Comparison of ENCODE assay signal across 21 cellular contexts in the genomic region with DNA sequence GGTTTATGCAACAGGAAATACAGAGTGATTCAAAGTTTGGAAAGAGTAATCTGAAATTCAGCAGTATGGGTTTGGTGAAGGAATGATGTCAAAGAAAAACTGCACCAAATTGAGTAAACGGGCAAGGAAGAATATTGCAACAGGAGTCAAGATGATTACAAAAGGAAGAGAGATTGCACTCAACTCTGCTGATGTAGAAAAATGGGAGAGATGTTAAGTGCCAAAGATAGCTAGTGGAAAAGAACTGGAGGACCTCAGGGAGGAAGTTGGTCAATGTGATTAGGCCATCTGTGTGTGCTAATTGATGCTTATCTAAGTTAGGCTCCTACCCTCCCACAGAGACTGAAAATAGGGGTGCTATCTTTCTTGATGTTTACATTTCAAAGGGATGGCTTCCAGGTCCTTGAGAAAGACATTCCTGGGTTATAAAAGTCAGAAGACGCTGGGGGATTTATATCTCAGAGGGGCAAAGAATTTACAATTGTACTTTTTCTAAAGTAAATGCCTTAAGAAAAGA.
"Had no signal": no experiment of that assay in that cellular context is flagged by ENCODE, and none has a peak within 500 bp of the region (broad histone marks: within the 10 kb centered on the region; RNA-seq: fewer than 3 reads in every experiment).

No MANE protein-coding gene starts in this region.

- DNase-seq: activated CD4-positive, alpha-beta T cell treated with anti-CD3 and anti-CD28 coated beads for 4 hours; activated CD4-positive, alpha-beta T cell treated with anti-CD3 and anti-CD28 coated beads, Interleukin-2, amount 50 U/mL, for 48 hours; activated CD4-positive, CD25-positive, alpha-beta regulatory T cell; activated CD8-positive, alpha-beta memory T cell treated with anti-CD3 and anti-CD28 coated beads, Interleukin-2, amount 50 U/mL, for 48 hours; activated naive CD4-positive, alpha-beta T cell treated with Interleukin-2 at 50 U/mL for 16 hours; activated naive CD8-positive, alpha-beta T cell treated with anti-CD3 and anti-CD28 coated beads for 36 hours; activated T-cell treated with anti-CD3 and anti-CD28 coated beads, Interleukin-2, amount 50 U/mL, for 4 hours; amniotic stem cell; cerebellar nuclear complex; endodermal cell; esophagus squamous epithelium; head of caudate nucleus; hypothalamus; left ventricle myocardium inferior; pancreas; psoas muscle; spleen; stimulated activated CD4-positive, alpha-beta T cell treated with anti-CD3 and anti-CD28 coated beads, Interleukin-4, amount 100 ng/mL, for 24 hours; stimulated activated naive CD8-positive, alpha-beta T cell treated with anti-CD3 and anti-CD28 coated beads, Interleukin-15, Interleukin-2, amounts not matched to agents 100 U/mL and 50 U/mL, for 24 hours; upper lobe of left lung had no signal

- ATAC-seq: activated T-cell treated with anti-CD3 and anti-CD28 coated beads, Interleukin-2, amount 50 U/mL, for 4 hours; gastroesophageal sphincter; pancreas; psoas muscle; stimulated activated naive CD8-positive, alpha-beta T cell treated with anti-CD3 and anti-CD28 coated beads, Interleukin-15, Interleukin-2, amounts not matched to agents 100 U/mL and 50 U/mL, for 24 hours had no signal
